Comparison of ENCODE assay signal across 9 cellular contexts in genomic region chr14:35818346-35819115, GRCh38. TPM values are rescaled to one million over a fixed set of nuclear protein-coding genes. Genes with fewer than 3 reads are reported as not detected.
DNase-seq lines count a peak whose midpoint lies in the region; ATAC-seq, FAIRE-seq and TF ChIP-seq lines count a peak whose summit lies in the region.
"Had no signal": no experiment of that assay in that cellular context is flagged by ENCODE, and none has a peak within 500 bp of the region (broad histone marks: within the 10 kb centered on the region; RNA-seq: fewer than 3 reads in every experiment).

No MANE protein-coding gene starts in this region.

- TF ChIP-seq CTCF in Calu3 (IDR thresholded peaks at IDR 0.05; ENCODE audit: unreplicated experiment) (peak; percentile 50), OCI-LY3 (IDR thresholded peaks at IDR 0.05; ENCODE audit: low read depth, low read length) (peak; percentile 59)

- DNase-seq in Calu3, result peak; percentile 44
- no peak for DNase-seq in H54 (ENCODE audit: insufficient read length, low spot score)
- DNase-seq in effector CD4-positive, alpha-beta T cell, result peak; percentile 23
- peak; percentile 76 for DNase-seq in medulla oblongata (ENCODE audit: extremely low spot score)
- DNase-seq in GM19239 (ENCODE audit: insufficient read length, low spot score), result no peak
- DNase-seq in stimulated activated CD4-positive, alpha-beta T cell treated with anti-CD3 and anti-CD28 coated beads, Interleukin-4, amount 100 ng/mL, for 4 hours, result no peak

- no peak overlapping the region for H3K4me3 ChIP-seq in OCI-LY3 (ENCODE audit: low read length)

- ATAC-seq in HG02981 (IDR thresholded peaks at IDR 0.05; ENCODE audit: unreplicated experiment), result no peak

- no peaks in the 10 kb centered on the region for H3K9me3 Mint-ChIP-seq in Calu3 (ENCODE audit: low read depth, unreplicated experiment)

- no peaks in the 10 kb centered on the region for H3K27me3 ChIP-seq in OCI-LY3 (ENCODE audit: low read depth, low read length)

- CTCF ChIA-PET in Calu3 (lab: Charles Lee), result interaction anchor here (0.7 to 1.2 kb wide), 3 partner anchors 8 to 1312 kb away, joined by 3 to 5 read pairs (median 4); partner anchors contain the start of gene RALGAPA1

- no peak overlapping the region for H3K27ac Mint-ChIP-seq in Calu3 (ENCODE audit: unreplicated experiment)

- no peak overlapping the region for H3K4me2 ChIP-seq in OCI-LY3 (ENCODE audit: low read length)

- no peaks in the 10 kb centered on the region for H3K4me1 Mint-ChIP-seq in Calu3 (ENCODE audit: low read depth, unreplicated experiment)

- H3K27me3 Mint-ChIP-seq in Calu3 (ENCODE audit: unreplicated experiment), result no peaks in the 10 kb centered on the region

- no peak overlapping the region for H2AFZ ChIP-seq in OCI-LY3 (ENCODE audit: low read depth, low read length)

- peaks cover 3% of the 10 kb centered on the region; the same call in 1 of the 2 replicates for H3K4me1 ChIP-seq in OCI-LY3 (ENCODE audit: low read length)

- H3K4me3 Mint-ChIP-seq in Calu3 (ENCODE audit: low read depth, unreplicated experiment), result no peak overlapping the region

- no peaks in the 10 kb centered on the region for H3K79me2 ChIP-seq in OCI-LY3 (ENCODE audit: low read length)

- intact Hi-C loops in Calu3 (cut with micrococcal nuclease; ENCODE audit: unreplicated experiment), result no loop called here

- H3K27ac ChIP-seq in OCI-LY3 (ENCODE audit: low read length), result no peak overlapping the region
- H3K27ac ChIP-seq: neutrophil had no signal

- no peaks in the 10 kb centered on the region for H3K36me3 Mint-ChIP-seq in Calu3 (ENCODE audit: insufficient read depth, unreplicated experiment)

- H3K36me3 ChIP-seq in OCI-LY3 (replicated peaks; ENCODE audit: low read depth, low read length), result no peaks in the 10 kb centered on the region
- H3K36me3 ChIP-seq: neutrophil had no signal

- no peaks in the 10 kb centered on the region for H4K20me1 ChIP-seq in OCI-LY3 (ENCODE audit: insufficient read depth, low read length)

- no peaks in the 10 kb centered on the region for H3K9me3 ChIP-seq in OCI-LY3 (ENCODE audit: insufficient read depth, low read length)
- H3K9me3 ChIP-seq: neutrophil had no signal

- TF ChIP-seq POLR2A in H54 (IDR thresholded peaks at IDR 0.05; ENCODE audit: low read depth, low read length), result no peak

- no TSS peak for BruUV-seq in Calu3 (replicated peaks; lab: Mats Ljungman, UMichigan)

- no peak overlapping the region for H3K9ac ChIP-seq in OCI-LY3 (ENCODE audit: low read length)

- FAIRE-seq in H54 (lab: Jason Lieb, UNC), result peak; percentile 71
- no peak for FAIRE-seq in GM19239 (lab: Jason Lieb, UNC)

RNA-seq across cellular contexts. Expression of gene BRMS1L, which starts 7.6 kb away (rescaled TPM):
- total RNA-seq in Calu3 (2022), result 10.5 and 10.6 TPM in 2 replicates

RNA-seq across cellular contexts. Expression of gene RALGAPA1, which starts 9.4 kb away (rescaled TPM):
- 28.2 and 28.3 TPM in 2 replicates for total RNA-seq in Calu3 (2022)

Comparison
In these comparisons a context has a peak if more than half of its experiments do, and no peak if none do; other contexts are left out.
1. DNase-seq: peak in Calu3 (single experiment), effector CD4-positive, alpha-beta T cell (single experiment) and medulla oblongata (single experiment); none in H54 (single experiment), GM19239 (single experiment) and stimulated activated CD4-positive, alpha-beta T cell treated with anti-CD3 and anti-CD28 coated beads, Interleukin-4, amount 100 ng/mL, for 4 hours (0 of 2).